Comparison of ENCODE assay signal across 27 cellular contexts in the genomic region with DNA sequence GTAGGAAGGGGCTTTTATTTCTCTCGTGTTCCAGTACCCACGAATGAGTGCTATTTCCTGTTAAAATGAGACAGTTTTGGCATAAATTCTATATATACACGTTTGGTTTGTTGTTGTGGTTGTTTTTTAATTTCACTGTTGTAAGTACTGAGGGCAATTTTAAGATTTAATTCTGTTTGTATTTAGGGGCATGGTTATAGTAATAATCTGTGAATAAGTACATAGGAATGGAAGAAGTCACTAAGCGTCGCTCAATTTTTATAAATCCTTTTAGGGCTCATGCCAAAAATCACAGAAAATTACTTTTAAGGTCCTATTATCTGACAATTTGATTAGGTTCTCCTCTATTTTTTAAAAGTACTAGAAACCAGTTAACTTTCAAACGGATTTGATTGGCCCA.
DNase-seq lines count a peak whose midpoint lies in the region; ATAC-seq, FAIRE-seq and TF ChIP-seq lines count a peak whose summit lies in the region.
"Had no signal": no experiment of that assay in that cellular context is flagged by ENCODE, and none has a peak within 500 bp of the region (broad histone marks: within the 10 kb centered on the region; RNA-seq: fewer than 3 reads in every experiment).

No MANE protein-coding gene starts in this region.

- DNase-seq in PC-3 (peak; percentile 44), endothelial cell of umbilical vein (ENCODE audit: low read depth, low spot score) (peak; percentile 31), osteocyte (ENCODE audit: extremely low spot score, unreplicated experiment) (no peak), DMS114 treated with DMSO at 0.1 percent for 48 hours (lab: John Stamatoyannopoulos, UW; ENCODE audit: unreplicated experiment) (no peak)
- no peak for DNase-seq in activated naive CD4-positive, alpha-beta T cell treated with anti-CD3 and anti-CD28 coated beads, Interleukin-2, amount 50 U/mL, for 72 hours (ENCODE audit: low spot score in 2 of 2)
- DNase-seq: activated CD4-positive, alpha-beta memory T cell treated with anti-CD3 and anti-CD28 coated beads for 36 hours; activated CD4-positive, alpha-beta T cell treated with anti-CD3 and anti-CD28 coated beads for 1 hour; activated naive CD4-positive, alpha-beta T cell treated with anti-CD3 and anti-CD28 coated beads, Interleukin-2, amount 10 ng/mL, durations not matched to agents 7 days and 5 days; C1 segment of cervical spinal cord; colonic mucosa; DMS79 treated with DMSO at 0.1 percent for 48 hours; effector memory CD8-positive, alpha-beta T cell; gastrocnemius medialis; mammary epithelial cell; NCI-H1436 treated with DMSO at 0.1 percent for 48 hours; NCI-H2081 treated with DMSO at 0.1 percent for 48 hours; NCI-H2227 treated with DMSO at 0.1 percent for 48 hours; pancreas; Right ventricle myocardium superior; stimulated activated CD4-positive, alpha-beta T cell treated with anti-CD3 and anti-CD28 coated beads, Interleukin-1b, Interleukin-23, amount 100 ng/mL, for 48 hours; stimulated activated naive CD8-positive, alpha-beta T cell treated with anti-CD3 and anti-CD28 coated beads, Interleukin-15, Interleukin-2, amounts not matched to agents 100 U/mL and 50 U/mL, for 24 hours; testis had no signal

- dilution Hi-C loops in endothelial cell of umbilical vein (cut with MboI; ENCODE audit: extremely low pct_ligation_motif_present, low sequenced_read_pairs), result no loop called here

- H2AFZ ChIP-seq in PC-3 (ENCODE audit: low read length) (no peak overlapping the region), endothelial cell of umbilical vein (ENCODE audit: low read depth, low read length) (peak overlapping the region; percentile 58)
- H2AFZ ChIP-seq: hepatocyte had no signal

- H4K20me1 ChIP-seq in BLaER1, result no peaks in the 10 kb centered on the region
- H4K20me1 ChIP-seq in PC-3 (ENCODE audit: low read length), result no peaks in the 10 kb centered on the region
- no peaks in the 10 kb centered on the region for H4K20me1 ChIP-seq in endothelial cell of umbilical vein (replicated peaks; ENCODE audit: control insufficient read depth, extremely low read depth, insufficient read depth, low read length)

- intact Hi-C loops in PC-3 (cut with micrococcal nuclease) (loop anchor here (5.0 kb wide), 2 partner anchors 57 to 257 kb away; no protein-coding TSS in a partner anchor), endothelial cell of umbilical vein (cut with micrococcal nuclease) (loop anchor here (5.0 kb wide), 1 partner anchor 257 kb away; no protein-coding TSS in a partner anchor)

- peaks cover 11% of the 10 kb centered on the region for H3K4me1 Mint-ChIP-seq in osteocyte (ENCODE audit: unreplicated experiment)
- H3K4me1 Mint-ChIP-seq: activated naive CD4-positive, alpha-beta T cell treated with anti-CD3 and anti-CD28 coated beads, Interleukin-2, amount 10 ng/mL, durations not matched to agents 7 days and 5 days; activated T-helper 17 cell treated with anti-CD3 and anti-CD28 coated beads, Interleukin-2, amount 50 U/mL, for 72 hours had no signal

- H3K27ac Mint-ChIP-seq in osteocyte (ENCODE audit: unreplicated experiment), result peak overlapping the region; percentile 65
- H3K27ac Mint-ChIP-seq in activated naive CD4-positive, alpha-beta T cell treated with anti-CD3 and anti-CD28 coated beads, Interleukin-2, amount 50 U/mL, for 72 hours, result no peak overlapping the region
- H3K27ac Mint-ChIP-seq: activated CD4-positive, alpha-beta memory T cell treated with anti-CD3 and anti-CD28 coated beads for 36 hours; activated naive CD4-positive, alpha-beta T cell treated with anti-CD3 and anti-CD28 coated beads, Interleukin-2, amount 10 ng/mL, durations not matched to agents 7 days and 5 days; activated T-helper 17 cell treated with anti-CD3 and anti-CD28 coated beads, Interleukin-2, amount 50 U/mL, for 72 hours; effector memory CD8-positive, alpha-beta T cell had no signal

- POLR2A ChIA-PET in PC-3 (lab: Charles Lee; ENCODE audit: unreplicated experiment) (interaction anchor here (0.7 kb wide), 1 partner anchor 430 kb away, joined by 3 read pairs; no protein-coding TSS in a partner anchor), endothelial cell of umbilical vein (lab: Charles Lee) (no interaction called here)

- no peak overlapping the region for H3K27ac ChIP-seq in BLaER1
- H3K27ac ChIP-seq in PC-3 (ENCODE audit: low read length), result peak overlapping the region; percentile 24
- peak overlapping the region; percentile 52 for H3K27ac ChIP-seq in endothelial cell of umbilical vein (ENCODE audit: insufficient read depth, low read depth, low read length)
- H3K27ac ChIP-seq: breast epithelium, colonic mucosa, gastrocnemius medialis, hepatocyte, pancreas, testis had no signal

- H3K36me3 Mint-ChIP-seq in osteocyte (ENCODE audit: unreplicated experiment), result no peaks in the 10 kb centered on the region
- H3K36me3 Mint-ChIP-seq in activated naive CD4-positive, alpha-beta T cell treated with anti-CD3 and anti-CD28 coated beads, Interleukin-2, amount 50 U/mL, for 72 hours, result no peaks in the 10 kb centered on the region
- H3K36me3 Mint-ChIP-seq: activated CD4-positive, alpha-beta memory T cell treated with anti-CD3 and anti-CD28 coated beads for 36 hours; activated naive CD4-positive, alpha-beta T cell treated with anti-CD3 and anti-CD28 coated beads, Interleukin-2, amount 10 ng/mL, durations not matched to agents 7 days and 5 days had no signal

- no peaks in the 10 kb centered on the region for H3K9me3 Mint-ChIP-seq in osteocyte (ENCODE audit: unreplicated experiment)
- no peaks in the 10 kb centered on the region for H3K9me3 Mint-ChIP-seq in activated naive CD4-positive, alpha-beta T cell treated with anti-CD3 and anti-CD28 coated beads, Interleukin-2, amount 50 U/mL, for 72 hours
- H3K9me3 Mint-ChIP-seq: activated CD4-positive, alpha-beta memory T cell treated with anti-CD3 and anti-CD28 coated beads for 36 hours; activated naive CD4-positive, alpha-beta T cell treated with anti-CD3 and anti-CD28 coated beads, Interleukin-2, amount 10 ng/mL, durations not matched to agents 7 days and 5 days; activated T-helper 17 cell treated with anti-CD3 and anti-CD28 coated beads, Interleukin-2, amount 50 U/mL, for 72 hours; effector memory CD8-positive, alpha-beta T cell had no signal

- CTCF ChIA-PET in PC-3 (lab: Charles Lee), result no interaction called here
- CTCF ChIA-PET in endothelial cell of umbilical vein (lab: Charles Lee), result interaction anchor here (1.1 to 1.3 kb wide), 2 partner anchors 22 to 259 kb away, joined by 3 to 4 read pairs; no protein-coding TSS in a partner anchor

- H3K9ac ChIP-seq in BLaER1 (no peak overlapping the region), PC-3 (ENCODE audit: low read length) (no peak overlapping the region), endothelial cell of umbilical vein (replicated peaks; ENCODE audit: extremely low read depth, insufficient read depth, low read length) (no peak overlapping the region)

- H3F3A ChIP-seq in PC-3 (ENCODE audit: low read length, unreplicated experiment), result no peaks in the 10 kb centered on the region

- H3K36me3 ChIP-seq in BLaER1, result 0 out of 2 replicates have a peak, but pooled peaks cover 4% of the 10 kb centered on the region
- H3K36me3 ChIP-seq in PC-3 (ENCODE audit: low read depth, low read length), result no peaks in the 10 kb centered on the region
- no peaks in the 10 kb centered on the region for H3K36me3 ChIP-seq in endothelial cell of umbilical vein (ENCODE audit: control insufficient read depth in 2 of 2, extremely low read depth in 1 of 2, insufficient read depth in 2 of 2, low read length in 2 of 2)
- H3K36me3 ChIP-seq: breast epithelium, colonic mucosa, gastrocnemius medialis, pancreas had no signal

- TF ChIP-seq POLR2A in endothelial cell of umbilical vein (IDR thresholded peaks at IDR 0.05; ENCODE audit: low read depth, low read length), result no peak

- H3K27me3 ChIP-seq in BLaER1 (no peaks in the 10 kb centered on the region), PC-3 (ENCODE audit: low read length) (no peaks in the 10 kb centered on the region), endothelial cell of umbilical vein (ENCODE audit: control insufficient read depth in 2 of 2, insufficient read depth in 2 of 2, low read length in 2 of 2) (no peaks in the 10 kb centered on the region)
- H3K27me3 ChIP-seq: breast epithelium, colonic mucosa, testis had no signal

- TF ChIP-seq CTCF in PC-3 (conservative IDR thresholded peaks at IDR 0.05; ENCODE audit: low read depth, low read length), result no peak
- TF ChIP-seq CTCF in endothelial cell of umbilical vein (IDR thresholded peaks at IDR 0.05; ENCODE audit: extremely low read depth in 1 of 2, insufficient read depth in 1 of 2, low read depth in 1 of 2, low read length in 2 of 2), result no peak
- no peak for TF ChIP-seq CTCF in osteocyte (IDR thresholded peaks at IDR 0.05)

- BruUV-seq in PC-3 (replicated peaks; lab: Mats Ljungman, UMichigan), result no TSS peak
- TSS peak; percentile 33 for BruUV-seq in endothelial cell of umbilical vein (replicated peaks; lab: Mats Ljungman, UMichigan)

- no peaks in the 10 kb centered on the region for H3K9me1 ChIP-seq in endothelial cell of umbilical vein (replicated peaks; ENCODE audit: control insufficient read depth, extremely low read depth, insufficient read depth, low read length)

- H3K27me3 Mint-ChIP-seq in osteocyte (ENCODE audit: unreplicated experiment), result no peaks in the 10 kb centered on the region

- no peak overlapping the region for H3K4me3 ChIP-seq in BLaER1
- H3K4me3 ChIP-seq in PC-3 (ENCODE audit: low read length), result no peak overlapping the region; the same call in 1 of the 2 replicates
- peak overlapping the region in 1 of 3 experiments; percentile 15 for H3K4me3 ChIP-seq in endothelial cell of umbilical vein (replicated peaks in 1 of 3; ENCODE audit: insufficient read depth in 1 of 3, low read depth in 1 of 3, low read length in 3 of 3)
- H3K4me3 ChIP-seq: breast epithelium, colonic mucosa, gastrocnemius medialis, hepatocyte, pancreas, testis had no signal

- no peaks in the 10 kb centered on the region for H3K79me2 ChIP-seq in PC-3 (ENCODE audit: low read length)
- no peaks in the 10 kb centered on the region for H3K79me2 ChIP-seq in endothelial cell of umbilical vein (ENCODE audit: control insufficient read depth, insufficient read depth, low read length)
- H3K79me2 ChIP-seq: hepatocyte had no signal

- H3K4me1 ChIP-seq in BLaER1 (peaks cover 32% of the 10 kb centered on the region), PC-3 (ENCODE audit: insufficient read depth, low read length) (peaks cover 34% of the 10 kb centered on the region), endothelial cell of umbilical vein (ENCODE audit: control insufficient read depth, extremely low read depth, insufficient read depth, low read length) (peaks cover 15% of the 10 kb centered on the region)
- H3K4me1 ChIP-seq: breast epithelium, colonic mucosa, gastrocnemius medialis, pancreas, testis had no signal

- ATAC-seq in PC-3 (peak; percentile 46), HG02642 (IDR thresholded peaks at IDR 0.05; ENCODE audit: poor library complexity, unreplicated experiment) (no peak)
- ATAC-seq in activated naive CD4-positive, alpha-beta T cell treated with anti-CD3 and anti-CD28 coated beads, Interleukin-2, amount 50 U/mL, for 72 hours, result no peak
- ATAC-seq: activated T-helper 17 cell treated with anti-CD3 and anti-CD28 coated beads, Interleukin-2, amount 50 U/mL, for 72 hours; effector memory CD8-positive, alpha-beta T cell; gastrocnemius medialis; pancreas; stimulated activated naive CD8-positive, alpha-beta T cell treated with anti-CD3 and anti-CD28 coated beads, Interleukin-15, Interleukin-2, amounts not matched to agents 100 U/mL and 50 U/mL, for 24 hours had no signal

- peak; percentile 57 for FAIRE-seq in endothelial cell of umbilical vein (lab: Jason Lieb, UNC)
- FAIRE-seq: pancreas had no signal

- no peaks in the 10 kb centered on the region for H3K9me2 ChIP-seq in PC-3 (replicated peaks; ENCODE audit: low read length)

- H3K4me2 ChIP-seq in BLaER1 (peak overlapping the region; percentile 63), PC-3 (ENCODE audit: low read length) (peak overlapping the region; percentile 75), endothelial cell of umbilical vein (ENCODE audit: insufficient read depth, low read length) (peak overlapping the region; percentile 90)
- H3K4me2 ChIP-seq: hepatocyte had no signal

- H3K9me3 ChIP-seq in BLaER1 (no peaks in the 10 kb centered on the region; the same call in 1 of the 2 replicates), PC-3 (ENCODE audit: low read length) (no peaks in the 10 kb centered on the region), endothelial cell of umbilical vein (replicated peaks; ENCODE audit: control insufficient read depth, insufficient read depth, low read length) (no peaks in the 10 kb centered on the region)
- H3K9me3 ChIP-seq: breast epithelium, colonic mucosa, gastrocnemius medialis, pancreas, testis had no signal

- no peak overlapping the region for H3K4me3 Mint-ChIP-seq in osteocyte (ENCODE audit: unreplicated experiment)
- H3K4me3 Mint-ChIP-seq: activated CD4-positive, alpha-beta memory T cell treated with anti-CD3 and anti-CD28 coated beads for 36 hours; activated naive CD4-positive, alpha-beta T cell treated with anti-CD3 and anti-CD28 coated beads, Interleukin-2, amount 10 ng/mL, durations not matched to agents 7 days and 5 days; activated T-helper 17 cell treated with anti-CD3 and anti-CD28 coated beads, Interleukin-2, amount 50 U/mL, for 72 hours; effector memory CD8-positive, alpha-beta T cell had no signal

Comparison
In these comparisons a context has a peak if more than half of its experiments do, and no peak if none do; other contexts are left out.
1. DNase-seq: peak in PC-3 (single experiment) and endothelial cell of umbilical vein (single experiment); none in osteocyte (single experiment), DMS114 treated with DMSO at 0.1 percent for 48 hours (single experiment) and activated naive CD4-positive, alpha-beta T cell treated with anti-CD3 and anti-CD28 coated beads, Interleukin-2, amount 50 U/mL, for 72 hours (0 of 2).
2. Peak in every context shown above with its lines, with median percentiles within 50 percentile points of each other: H3K4me2 ChIP-seq.